In genomic region chr7:26694156-26694555, GRCh38 we compare ENCODE assay signal across 26 cellular contexts.
"Had no signal": no experiment of that assay in that cellular context is flagged by ENCODE, and none has a peak within 500 bp of the region (broad histone marks: within the 10 kb centered on the region; RNA-seq: fewer than 3 reads in every experiment).

No MANE protein-coding gene starts in this region.

- H3K4me3 Mint-ChIP-seq: activated CD4-positive, alpha-beta T cell treated with anti-CD3 and anti-CD28 coated beads, Interleukin-2, amount 10 ng/mL, durations not matched to agents 7 days and 5 days; activated naive CD8-positive, alpha-beta T cell; nephron had no signal

- H3K4me3 ChIP-seq: body of pancreas, colonic mucosa, right atrium auricular region, skin epidermis, tibial nerve, uterus had no signal

- H3K27ac Mint-ChIP-seq: activated CD4-positive, alpha-beta T cell treated with anti-CD3 and anti-CD28 coated beads, Interleukin-2, amount 10 ng/mL, durations not matched to agents 7 days and 5 days; activated naive CD8-positive, alpha-beta T cell; nephron; progenitor cell of endocrine pancreas had no signal

- H3K36me3 Mint-ChIP-seq: activated naive CD8-positive, alpha-beta T cell had no signal

- ATAC-seq: body of pancreas, esophagus mucosa, foreskin keratinocyte, left ventricle myocardium superior had no signal

- DNase-seq: activated CD4-positive, alpha-beta T cell treated with anti-CD3 and anti-CD28 coated beads, Interleukin-2, amount 10 ng/mL, durations not matched to agents 7 days and 5 days; activated CD8-positive, alpha-beta memory T cell treated with anti-CD3 and anti-CD28 coated beads for 24 hours; activated gamma-delta T cell treated with Interleukin-2 at 50 U/mL for 16 hours; amygdala; body of pancreas; central memory CD4-positive, alpha-beta T cell; colonic mucosa; glutamatergic neuron; hypothalamus; left ventricle myocardium superior; mesendoderm; occipital lobe; stimulated activated CD4-positive, alpha-beta T cell treated with anti-CD3 and anti-CD28 coated beads, Interleukin-15, amount 100 ng/mL, for 24 hours; stimulated activated CD4-positive, alpha-beta T cell treated with anti-CD3 and anti-CD28 coated beads, Interleukin-4, amount 100 ng/mL, for 4 hours; stimulated activated CD8-positive, alpha-beta memory T cell treated with anti-CD3 and anti-CD28 coated beads, Interleukin-4, amount 100 ng/mL, for 48 hours; stimulated activated naive CD4-positive, alpha-beta T cell treated with Interleukin-2 at 50 U/mL for 16 hours; substantia nigra; uterus had no signal

- H3K9me3 Mint-ChIP-seq: activated CD4-positive, alpha-beta T cell treated with anti-CD3 and anti-CD28 coated beads, Interleukin-2, amount 10 ng/mL, durations not matched to agents 7 days and 5 days; nephron had no signal

- H3K27me3 Mint-ChIP-seq: progenitor cell of endocrine pancreas had no signal
